ENCODE assay signal across 13 cellular contexts in the genomic region with DNA sequence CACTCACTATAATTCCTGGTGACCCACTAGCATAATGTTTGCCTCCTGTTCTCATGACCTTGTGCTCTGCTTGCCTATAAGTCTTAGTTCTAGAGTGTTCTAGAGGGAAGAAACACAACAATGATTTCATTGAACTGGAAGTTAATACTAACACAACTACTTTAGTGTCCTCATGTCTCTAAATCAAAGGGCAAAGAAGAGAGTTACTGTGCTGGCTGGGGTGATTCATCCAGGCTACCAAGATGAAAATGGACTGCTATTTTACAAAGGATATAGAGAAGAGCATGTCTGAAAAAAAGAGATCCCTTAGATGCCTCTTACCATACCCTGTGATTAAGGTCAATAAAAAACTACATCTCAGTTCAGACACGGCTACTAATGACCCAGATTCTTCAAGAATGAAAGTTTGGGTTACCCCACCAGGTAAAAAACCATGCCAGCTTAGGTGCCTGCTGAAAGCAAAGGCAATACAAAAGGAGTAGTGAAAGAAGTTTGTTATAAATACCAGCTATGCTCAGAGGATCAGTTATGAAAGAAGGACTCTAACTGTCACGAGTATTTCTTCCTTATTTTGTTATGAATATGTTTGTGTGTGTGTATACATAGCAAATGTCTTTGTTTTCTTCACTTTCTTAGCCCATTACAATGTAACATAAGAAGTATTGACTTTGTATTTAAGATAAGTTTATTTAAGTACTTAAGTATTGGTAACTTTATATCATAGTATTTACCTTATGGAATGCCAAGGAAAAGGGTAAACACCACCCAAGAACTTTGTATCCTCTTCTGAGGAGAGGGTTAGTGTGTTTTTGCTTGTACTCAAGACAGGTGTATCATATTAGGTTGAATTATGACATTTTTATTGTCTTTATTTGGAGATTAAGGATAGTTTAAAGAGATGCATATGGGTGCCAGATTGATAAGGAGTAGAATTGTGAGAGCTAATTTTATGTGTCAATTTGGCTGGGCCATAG.
DNase-seq lines count a peak whose midpoint lies in the region; ATAC-seq and FAIRE-seq lines count a peak whose summit lies in the region.
"Had no signal": no experiment of that assay in that cellular context is flagged by ENCODE, and none has a peak within 500 bp of the region (broad histone marks: within the 10 kb centered on the region; RNA-seq: fewer than 3 reads in every experiment).

No MANE protein-coding gene starts in this region.

- peaks cover 23% of the 10 kb centered on the region for H3K4me1 Mint-ChIP-seq in stimulated activated memory B cell treated with anti-CD40 and anti-IgM and Interleukin-4, amounts not matched to agents 10 μg/mL and 1 μg/mL and 100 μg/mL, for 72 hours

- H3K27ac Mint-ChIP-seq in stimulated activated memory B cell treated with anti-CD40 and anti-IgM and Interleukin-4, amounts not matched to agents 10 μg/mL and 1 μg/mL and 100 μg/mL, for 72 hours: peak overlapping the region; percentile 48
- H3K27ac Mint-ChIP-seq: activated CD4-positive, alpha-beta memory T cell treated with anti-CD3 and anti-CD28 coated beads, Interleukin-2, amount 10 ng/mL, durations not matched to agents 7 days and 5 days had no signal

- DNase-seq in NOMO-1 (lab: John Stamatoyannopoulos, UW; ENCODE audit: unreplicated experiment in 2 of 2) (peak; percentile 69 to 95), HTR-8/SVneo (ENCODE audit: insufficient read length, low spot score) (no peak), NCI-H345 treated with DMSO at 0.1 percent for 48 hours (lab: John Stamatoyannopoulos, UW; ENCODE audit: unreplicated experiment) (no peak)
- DNase-seq in NK-92 treated with Interleukin-12 subunit alpha and Interleukin-12 subunit beta, amount 100 ng/mL, for 24 hours (lab: John Stamatoyannopoulos, UW): no peak
- DNase-seq: activated CD4-positive, alpha-beta memory T cell treated with anti-CD3 and anti-CD28 coated beads, Interleukin-2, amount 10 ng/mL, durations not matched to agents 7 days and 5 days; activated gamma-delta T cell treated with Interleukin-2 at 50 U/mL for 16 hours; Caco-2; caudate nucleus; NCI-H1436; NCI-H69 had no signal

- no peak for FAIRE-seq in HTR-8/SVneo (lab: Jason Lieb, UNC)

- H3K4me3 Mint-ChIP-seq in stimulated activated memory B cell treated with anti-CD40 and anti-IgM and Interleukin-4, amounts not matched to agents 10 μg/mL and 1 μg/mL and 100 μg/mL, for 72 hours: no peak overlapping the region
- H3K4me3 Mint-ChIP-seq: activated CD4-positive, alpha-beta memory T cell treated with anti-CD3 and anti-CD28 coated beads, Interleukin-2, amount 10 ng/mL, durations not matched to agents 7 days and 5 days had no signal

- no peaks in the 10 kb centered on the region for H3K27me3 Mint-ChIP-seq in stimulated activated memory B cell treated with anti-CD40 and anti-IgM and Interleukin-4, amounts not matched to agents 10 μg/mL and 1 μg/mL and 100 μg/mL, for 72 hours
- H3K27me3 Mint-ChIP-seq: activated CD4-positive, alpha-beta memory T cell treated with anti-CD3 and anti-CD28 coated beads, Interleukin-2, amount 10 ng/mL, durations not matched to agents 7 days and 5 days had no signal

- H3K36me3 Mint-ChIP-seq in stimulated activated memory B cell treated with anti-CD40 and anti-IgM and Interleukin-4, amounts not matched to agents 10 μg/mL and 1 μg/mL and 100 μg/mL, for 72 hours: peaks cover 5% of the 10 kb centered on the region

- peak; percentile 51 for ATAC-seq in GM19468 (IDR thresholded peaks at IDR 0.05; ENCODE audit: extremely low read depth, unreplicated experiment)
- ATAC-seq in HG02943 (IDR thresholded peaks at IDR 0.05; ENCODE audit: low read depth, unreplicated experiment): peak; percentile 59
- peak; percentile 81 for ATAC-seq in stimulated activated memory B cell treated with anti-CD40 and anti-IgM and Interleukin-4, amounts not matched to agents 10 μg/mL and 1 μg/mL and 100 μg/mL, for 72 hours

- peaks cover 5% of the 10 kb centered on the region for H3K9me3 Mint-ChIP-seq in stimulated activated memory B cell treated with anti-CD40 and anti-IgM and Interleukin-4, amounts not matched to agents 10 μg/mL and 1 μg/mL and 100 μg/mL, for 72 hours

Comparison
In these comparisons a context has a peak if more than half of its experiments do, and no peak if none do; other contexts are left out.
1. DNase-seq: peak in NOMO-1 (2 of 2); none in HTR-8/SVneo (single experiment), NK-92 treated with Interleukin-12 subunit alpha and Interleukin-12 subunit beta, amount 100 ng/mL, for 24 hours (single experiment) and NCI-H345 treated with DMSO at 0.1 percent for 48 hours (single experiment).
2. Peak in every context shown above with its lines, with median percentiles within 50 percentile points of each other: ATAC-seq.